16 cellular contexts compared by ENCODE assay signal in the genomic region with DNA sequence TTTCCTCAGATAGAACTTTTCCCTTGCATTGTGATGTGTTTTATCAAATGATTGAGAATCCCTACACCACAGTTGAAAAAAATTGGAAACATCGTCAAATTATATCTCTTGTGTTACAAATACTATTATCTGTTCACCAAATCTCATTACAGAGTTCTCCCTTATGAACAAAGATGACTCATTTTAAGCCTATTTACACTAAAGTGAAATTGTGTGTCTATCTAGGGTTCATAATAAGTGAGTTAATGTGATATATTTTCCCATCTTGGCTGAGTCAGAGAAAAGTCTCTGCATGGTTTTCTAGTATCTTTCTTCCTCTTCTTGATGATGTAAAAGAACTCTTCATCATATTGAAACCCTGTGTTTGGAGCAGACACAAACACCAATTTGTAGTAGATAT.
DNase-seq lines count a peak whose midpoint lies in the region; ATAC-seq and TF ChIP-seq lines count a peak whose summit lies in the region.
"Had no signal": no experiment of that assay in that cellular context is flagged by ENCODE, and none has a peak within 500 bp of the region (broad histone marks: within the 10 kb centered on the region; RNA-seq: fewer than 3 reads in every experiment).

No MANE protein-coding gene starts in this region.

- H3K9me2 ChIP-seq in PC-3 (replicated peaks; ENCODE audit: low read length) = no peaks in the 10 kb centered on the region

- H3K27ac ChIP-seq in A673 (ENCODE audit: low read depth, low read length, poor library complexity, severe bottlenecking) (no peak overlapping the region), PC-3 (ENCODE audit: low read length) (no peak overlapping the region)
- H3K27ac ChIP-seq: BLaER1 treated with 17β-estradiol and CSF1 and Interleukin-3, amounts not matched to agents 10 nM and 100 nM had no signal

- peak; percentile 76 for ATAC-seq in PC-3
- ATAC-seq in T-helper 17 cell = no peak
- no peak for ATAC-seq in HG02678 (IDR thresholded peaks at IDR 0.05; ENCODE audit: unreplicated experiment)
- ATAC-seq in GM18517 (IDR thresholded peaks at IDR 0.05; ENCODE audit: unreplicated experiment) = no peak
- ATAC-seq: CD8-positive, alpha-beta T cell had no signal

- H3K4me1 ChIP-seq in A673 (ENCODE audit: insufficient read depth, low read length, poor library complexity, severe bottlenecking) (no peaks in the 10 kb centered on the region), PC-3 (ENCODE audit: insufficient read depth, low read length) (peaks cover 4% of the 10 kb centered on the region; the same call in 1 of the 2 replicates)

- H3K9ac ChIP-seq in PC-3 (ENCODE audit: low read length) = no peak overlapping the region
- H3K9ac ChIP-seq: BLaER1 treated with 17β-estradiol and CSF1 and Interleukin-3, amounts not matched to agents 10 nM and 100 nM had no signal

- H3K27me3 ChIP-seq in A673 (replicated peaks; ENCODE audit: insufficient read depth, low read depth, low read length, poor library complexity) = no peaks in the 10 kb centered on the region
- no peaks in the 10 kb centered on the region for H3K27me3 ChIP-seq in PC-3 (ENCODE audit: low read length)
- H3K27me3 ChIP-seq: BLaER1 treated with 17β-estradiol and CSF1 and Interleukin-3, amounts not matched to agents 10 nM and 100 nM had no signal

- H3K4me2 ChIP-seq in PC-3 (ENCODE audit: low read length) = no peak overlapping the region
- H3K4me2 ChIP-seq: BLaER1 treated with 17β-estradiol and CSF1 and Interleukin-3, amounts not matched to agents 10 nM and 100 nM had no signal

- no peak overlapping the region for H3K4me3 Mint-ChIP-seq in T-helper 17 cell
- H3K4me3 Mint-ChIP-seq: B cell; CD8-positive, alpha-beta T cell had no signal

- H3K36me3 ChIP-seq in A673 (ENCODE audit: insufficient read depth, low read length, poor library complexity, severe bottlenecking) = no peaks in the 10 kb centered on the region
- no peaks in the 10 kb centered on the region for H3K36me3 ChIP-seq in PC-3 (ENCODE audit: low read depth, low read length)
- H3K36me3 ChIP-seq: BLaER1 treated with 17β-estradiol and CSF1 and Interleukin-3, amounts not matched to agents 10 nM and 100 nM had no signal

- BruUV-seq in A673 (replicated peaks; lab: Mats Ljungman, UMichigan) (no TSS peak), PC-3 (replicated peaks; lab: Mats Ljungman, UMichigan) (no TSS peak)

- H3K9me3 ChIP-seq in A673 (ENCODE audit: low read depth, low read length, poor library complexity, severe bottlenecking) (no peaks in the 10 kb centered on the region), PC-3 (ENCODE audit: low read length) (no peaks in the 10 kb centered on the region), T-helper 17 cell (ENCODE audit: control insufficient read depth, low read length, poor library complexity, severe bottlenecking) (no peaks in the 10 kb centered on the region)
- H3K9me3 ChIP-seq: BLaER1 treated with 17β-estradiol and CSF1 and Interleukin-3, amounts not matched to agents 10 nM and 100 nM had no signal

- intact Hi-C loops in A673 (cut with micrococcal nuclease; ENCODE audit: unreplicated experiment) (no loop called here), PC-3 (cut with micrococcal nuclease) (no loop called here)

- H3K27me3 Mint-ChIP-seq in T-helper 17 cell = no peaks in the 10 kb centered on the region
- H3K27me3 Mint-ChIP-seq: B cell had no signal

- H4K20me1 ChIP-seq in PC-3 (ENCODE audit: low read length) = no peaks in the 10 kb centered on the region
- H4K20me1 ChIP-seq: BLaER1 treated with 17β-estradiol and CSF1 and Interleukin-3, amounts not matched to agents 10 nM and 100 nM had no signal

- H3K4me3 ChIP-seq in A673 (ENCODE audit: low read depth, low read length, poor library complexity, severe bottlenecking) (no peak overlapping the region), PC-3 (ENCODE audit: low read length) (no peak overlapping the region), fibroblast of villous mesenchyme (ENCODE audit: low read depth, low read length) (no peak overlapping the region)
- H3K4me3 ChIP-seq: BLaER1 treated with 17β-estradiol and CSF1 and Interleukin-3, amounts not matched to agents 10 nM and 100 nM had no signal

- H2AFZ ChIP-seq in PC-3 (ENCODE audit: low read length) = no peak overlapping the region

- no peaks in the 10 kb centered on the region for H3K79me2 ChIP-seq in PC-3 (ENCODE audit: low read length)

- H3K4me1 Mint-ChIP-seq in T-helper 17 cell = no peaks in the 10 kb centered on the region
- H3K4me1 Mint-ChIP-seq: B cell had no signal

- DNase-seq in A673 (ENCODE audit: low spot score) (peak; percentile 43), HCEC 1CT (peak; percentile 15), PC-3 (peak; percentile 37), fibroblast of villous mesenchyme (ENCODE audit: low read depth) (peak; percentile 45), T-helper 17 cell (no peak)
- no peak for DNase-seq in effector CD4-positive, alpha-beta T cell
- DNase-seq: 8988T; Calu3; CD8-positive, alpha-beta T cell; GOT3; H7; KG1 had no signal

- H3K36me3 Mint-ChIP-seq in T-helper 17 cell (ENCODE audit: low read depth) = no peaks in the 10 kb centered on the region
- H3K36me3 Mint-ChIP-seq: CD8-positive, alpha-beta T cell had no signal

- no peak overlapping the region for H3K27ac Mint-ChIP-seq in T-helper 17 cell
- H3K27ac Mint-ChIP-seq: B cell; CD8-positive, alpha-beta T cell had no signal

- TF ChIP-seq CTCF in A673 (conservative IDR thresholded peaks at IDR 0.05; ENCODE audit: low read depth, low read length) = no peak
- TF ChIP-seq CTCF in PC-3 (conservative IDR thresholded peaks at IDR 0.05; ENCODE audit: low read depth, low read length) = no peak
- TF ChIP-seq CTCF in fibroblast of villous mesenchyme (IDR thresholded peaks at IDR 0.05; ENCODE audit: insufficient read depth, low read depth, low read length) = no peak

- CTCF ChIA-PET in A673 (lab: Charles Lee) (no interaction called here), PC-3 (lab: Charles Lee) (no interaction called here)

- no peaks in the 10 kb centered on the region for H3F3A ChIP-seq in PC-3 (ENCODE audit: low read length, unreplicated experiment)

- POLR2A ChIA-PET in A673 (lab: Charles Lee; ENCODE audit: low non-redundant PET) = no interaction called here
- POLR2A ChIA-PET in PC-3 (lab: Charles Lee; ENCODE audit: unreplicated experiment) = interaction anchor here (0.6 kb wide), 1 partner anchor 382 kb away, joined by 3 read pairs; no protein-coding TSS in a partner anchor

Comparison
In these comparisons a context has a peak if more than half of its experiments do, and no peak if none do; other contexts are left out.
1. DNase-seq: peak in A673 (single experiment), HCEC 1CT (single experiment), PC-3 (single experiment) and fibroblast of villous mesenchyme (single experiment); none in T-helper 17 cell (0 of 3) and effector CD4-positive, alpha-beta T cell (single experiment).